In genomic region chr2:208319403-208319802, GRCh38 we compare ENCODE assay signal across 11 cellular contexts. TPM values are rescaled to one million over a fixed set of nuclear protein-coding genes. Genes with fewer than 3 reads are reported as not detected.
DNase-seq lines count a peak whose midpoint lies in the region; ATAC-seq, FAIRE-seq and TF ChIP-seq lines count a peak whose summit lies in the region.
"Had no signal": no experiment of that assay in that cellular context is flagged by ENCODE, and none has a peak within 500 bp of the region (broad histone marks: within the 10 kb centered on the region; RNA-seq: fewer than 3 reads in every experiment).

No MANE protein-coding gene starts in this region.

- in situ Hi-C loops in GM12878 (cut with MboI), result no loop called here

- CTCF ChIA-PET in GM12878 (lab: Yijun Ruan, JAX), result interaction anchor here (1.5 to 5.6 kb wide), 4 partner anchors 11 to 65 kb away, joined by 3 to 36 read pairs (median 9); partner anchors contain the start of genes IDH1 and PIKFYVE

- RAD21 ChIA-PET in GM12878 (lab: Charles Lee; ENCODE audit: unreplicated experiment), result interaction anchor here (1.1 to 4.1 kb wide), 2 partner anchors 53 to 65 kb away, joined by 4 to 35 read pairs; partner anchors contain the start of genes IDH1 and PIKFYVE

- TF ChIP-seq CTCF in GM12878 (IDR thresholded peaks at IDR 0.05 in 2 of 3, conservative IDR thresholded peaks at IDR 0.05 in 1 of 3; ENCODE audit: control insufficient read depth in 2 of 3, extremely low read depth in 1 of 3, insufficient read depth in 1 of 3, low read depth in 3 of 3, low read length in 3 of 3), result no peak

- peaks cover 26% of the 10 kb centered on the region for H3K4me1 ChIP-seq in GM12878 (ENCODE audit: control insufficient read depth, insufficient read depth, low read length)

- peaks cover 0 to 8% of the 10 kb centered on the region in 2 experiments; a peak in 2 of 4 replicates for H3K36me3 ChIP-seq in GM12878 (ENCODE audit: control insufficient read depth in 2 of 2, insufficient read depth in 2 of 2, low read length in 1 of 2)

- TF ChIP-seq RAD21 in GM12878 (IDR thresholded peaks at IDR 0.05; ENCODE audit: insufficient read depth, low read depth, low read length), result no peak

- DNase-seq in GM12878 (ENCODE audit: low read depth, low spot score) (peak; percentile 55), NCI-H748 treated with DMSO at 0.1 percent for 48 hours (lab: John Stamatoyannopoulos, UW) (no peak)
- no peak for DNase-seq in natural killer cell treated with Interleukin-12 subunit alpha and Interleukin-12 subunit beta and Interleukin-15 and Interleukin-18, amount 100 ng/mL, for 72 hours (ENCODE audit: low spot score)
- DNase-seq: COR-L47, NCI-H510A had no signal

- TF ChIP-seq EP300 in GM12878 (IDR thresholded peaks at IDR 0.05; ENCODE audit: borderline replicate concordance in 1 of 2, control insufficient read depth in 1 of 2, low read depth in 2 of 2, low read length in 2 of 2), result no peak

- H3K79me2 ChIP-seq in GM12878 (ENCODE audit: control insufficient read depth, insufficient read depth, low read length), result no peaks in the 10 kb centered on the region

- peak; percentile 26 for ATAC-seq in GM19043 (IDR thresholded peaks at IDR 0.05; ENCODE audit: low read depth, unreplicated experiment)
- peak; percentile 25 for ATAC-seq in HG03060 (IDR thresholded peaks at IDR 0.05; ENCODE audit: low read depth, unreplicated experiment)
- peak; percentile 58 for ATAC-seq in GM12878
- no peak for ATAC-seq in natural killer cell treated with Interleukin-12 subunit alpha and Interleukin-12 subunit beta and Interleukin-15 and Interleukin-18, amount 100 ng/mL, for 72 hours
- ATAC-seq in GM19467 (IDR thresholded peaks at IDR 0.05; ENCODE audit: unreplicated experiment), result no peak
- ATAC-seq: Right ventricle myocardium inferior had no signal

- POLR2A ChIA-PET in GM12878 (lab: Charles Lee), result interaction anchor here (0.6 to 3.9 kb wide), 3 partner anchors 8 to 53 kb away, joined by 3 to 23 read pairs (median 6); partner anchors contain the start of gene PIKFYVE

- H3K4me3 ChIP-seq in GM12878, result no peak overlapping the region

- no peaks in the 10 kb centered on the region; the same call in 2 of the 3 replicates for H3K9me3 ChIP-seq in GM12878 (replicated peaks; ENCODE audit: control insufficient read depth, insufficient read depth, low read length)

- H4K20me1 ChIP-seq in GM12878 (ENCODE audit: control insufficient read depth, insufficient read depth), result no peaks in the 10 kb centered on the region

- intact Hi-C loops in GM12878 (cut with micrococcal nuclease; ENCODE audit: unreplicated experiment), result no loop called here

- WGBS in GM12878 (ENCODE audit: insufficient coverage, insufficient replicate concordance, low lambda C conversion rate, missing lambda C conversion rate), result 3% methylated on average over 2 of the region's 2 CpGs

- peak overlapping the region; percentile 27 for H3K27ac Mint-ChIP-seq in stimulated activated naive CD8-positive, alpha-beta T cell treated with anti-CD3 and anti-CD28 coated beads, Interleukin-15, Interleukin-2, amounts not matched to agents 100 ng/mL and 50 ng/mL, for 24 hours
- H3K27ac Mint-ChIP-seq in natural killer cell treated with Interleukin-12 subunit alpha and Interleukin-12 subunit beta and Interleukin-15 and Interleukin-18, amount 100 ng/mL, for 72 hours, result no peak overlapping the region
- H3K27ac Mint-ChIP-seq: type B pancreatic cell had no signal

- peaks cover 49% of the 10 kb centered on the region for H3K36me3 Mint-ChIP-seq in stimulated activated naive CD8-positive, alpha-beta T cell treated with anti-CD3 and anti-CD28 coated beads, Interleukin-15, Interleukin-2, amounts not matched to agents 100 ng/mL and 50 ng/mL, for 24 hours (ENCODE audit: low read depth)
- H3K36me3 Mint-ChIP-seq in natural killer cell treated with Interleukin-12 subunit alpha and Interleukin-12 subunit beta and Interleukin-15 and Interleukin-18, amount 100 ng/mL, for 72 hours, result peaks cover 4% of the 10 kb centered on the region

- H2AFZ ChIP-seq in GM12878 (ENCODE audit: control insufficient read depth, low read depth, low read length), result no peak overlapping the region

- no peak for TF ChIP-seq POLR2A in GM12878 (IDR thresholded peaks at IDR 0.05; ENCODE audit: low read depth, low read length)

- peak overlapping the region; percentile 62 for H3K4me2 ChIP-seq in GM12878 (ENCODE audit: control insufficient read depth, insufficient read depth)

- FAIRE-seq in GM12878 (lab: Jason Lieb, UNC), result no peak

- peaks cover 32% of the 10 kb centered on the region for H3K4me1 Mint-ChIP-seq in stimulated activated naive CD8-positive, alpha-beta T cell treated with anti-CD3 and anti-CD28 coated beads, Interleukin-15, Interleukin-2, amounts not matched to agents 100 ng/mL and 50 ng/mL, for 24 hours (ENCODE audit: low read depth)
- H3K4me1 Mint-ChIP-seq in natural killer cell treated with Interleukin-12 subunit alpha and Interleukin-12 subunit beta and Interleukin-15 and Interleukin-18, amount 100 ng/mL, for 72 hours (ENCODE audit: low read depth in 2 of 2), result no peaks in the 10 kb centered on the region

- no TSS peak for BruUV-seq in GM12878 (replicated peaks; lab: Mats Ljungman, UMichigan)

- H3K27me3 Mint-ChIP-seq in stimulated activated naive CD8-positive, alpha-beta T cell treated with anti-CD3 and anti-CD28 coated beads, Interleukin-15, Interleukin-2, amounts not matched to agents 100 ng/mL and 50 ng/mL, for 24 hours, result no peaks in the 10 kb centered on the region
- H3K27me3 Mint-ChIP-seq in natural killer cell treated with Interleukin-12 subunit alpha and Interleukin-12 subunit beta and Interleukin-15 and Interleukin-18, amount 100 ng/mL, for 72 hours, result no peaks in the 10 kb centered on the region
- H3K27me3 Mint-ChIP-seq: type B pancreatic cell had no signal

- H3K9ac ChIP-seq in GM12878 (ENCODE audit: control insufficient read depth, insufficient read depth, low read length), result no peak overlapping the region

- H3K27ac ChIP-seq in GM12878 (ENCODE audit: control insufficient read depth, insufficient read depth), result no peak overlapping the region

- SMC1A ChIA-PET in GM12878 (lab: Charles Lee; ENCODE audit: uncharacterized antibody, unreplicated experiment), result interaction anchor here (1.1 to 4.0 kb wide), 7 partner anchors 7 to 144 kb away, joined by 4 to 32 read pairs (median 8); no protein-coding TSS in a partner anchor

- no peaks in the 10 kb centered on the region for H3K27me3 ChIP-seq in GM12878 (replicated peaks in 1 of 2; ENCODE audit: control insufficient read depth in 2 of 2, insufficient read depth in 2 of 2, low read length in 1 of 2)

- no peak overlapping the region for H3K4me3 Mint-ChIP-seq in stimulated activated naive CD8-positive, alpha-beta T cell treated with anti-CD3 and anti-CD28 coated beads, Interleukin-15, Interleukin-2, amounts not matched to agents 100 ng/mL and 50 ng/mL, for 24 hours
- no peak overlapping the region for H3K4me3 Mint-ChIP-seq in natural killer cell treated with Interleukin-12 subunit alpha and Interleukin-12 subunit beta and Interleukin-15 and Interleukin-18, amount 100 ng/mL, for 72 hours
- H3K4me3 Mint-ChIP-seq: type B pancreatic cell had no signal

- H3K9me3 Mint-ChIP-seq in stimulated activated naive CD8-positive, alpha-beta T cell treated with anti-CD3 and anti-CD28 coated beads, Interleukin-15, Interleukin-2, amounts not matched to agents 100 ng/mL and 50 ng/mL, for 24 hours, result no peaks in the 10 kb centered on the region
- no peaks in the 10 kb centered on the region for H3K9me3 Mint-ChIP-seq in natural killer cell treated with Interleukin-12 subunit alpha and Interleukin-12 subunit beta and Interleukin-15 and Interleukin-18, amount 100 ng/mL, for 72 hours
- H3K9me3 Mint-ChIP-seq: type B pancreatic cell had no signal

TF ChIP-seq in GM12878, 131 proteins besides CTCF, POLR2A, EP300 and RAD21 (continues in another document):
- TF ChIP-seq E2F8 (IDR thresholded peaks at IDR 0.05; ENCODE audit: low read depth, partially characterized antibody) (no peak), RUNX3 (IDR thresholded peaks at IDR 0.05; ENCODE audit: low read length) (peak; percentile 86)

RNA-seq across cellular contexts. Expression of gene PIKFYVE, which starts 53.3 kb away (rescaled TPM):
- total RNA-seq in GM12878 (2013; cell fraction: nucleolus; rRNA removed), result 180 and 182 TPM in 2 replicates
- 26.8 and 31.3 TPM in 2 replicates for total RNA-seq in GM12878 (2014; rRNA removed)
- total RNA-seq in GM12878 (2014; rRNA removed; fragmentation: Illumina TruSeq; extraction: Trizol), result 28.4 and 29.9 TPM in 2 replicates
- 21.1 and 21.2 TPM in 2 replicates for total RNA-seq in GM12878 (2021)
- 7.8 TPM for polyA plus RNA-seq in GM12878 (2011; ENCODE audit: low read depth)
- 41.7 and 57.9 TPM in 2 replicates for polyA plus RNA-seq in GM12878 (2011; rRNA removed)
- 18.5 and 21.3 TPM in 2 replicates for polyA plus RNA-seq in GM12878 (2011; cell fraction: cytosol; rRNA removed)
- 52.2 and 58.8 TPM in 2 replicates for polyA plus RNA-seq in GM12878 (2011; cell fraction: nucleus; rRNA removed)
- 9.9 and 11.6 TPM in 2 replicates for polyA plus RNA-seq in GM12878 (2012)
- 24.5 and 31.0 TPM in 2 replicates for polyA plus RNA-seq in GM12878 (2014; fragmentation: Illumina TruSeq; extraction: Trizol)
- polyA plus RNA-seq in GM12878 (2014; fragmentation: Nextera tagmentation; extraction: Ambion mirVana), result 1 to 10 TPM; 5.2 to 5.5 TPM
- polyA plus RNA-seq in GM12878 (2014; rRNA removed), result 15.6 and 18.0 TPM in 2 replicates
- polyA plus RNA-seq in GM12878 (2016; fragmentation: Nextera tagmentation; extraction: Ambion mirVana), result 1 to 10 TPM; 9.6 to 9.9 TPM
- 89.7 and 93.4 TPM in 2 replicates for polyA minus RNA-seq in GM12878 (2011; rRNA and poly(A)+ RNA removed)
- polyA minus RNA-seq in GM12878 (2011; cell fraction: cytosol; rRNA and poly(A)+ RNA removed), result 21.1 and 26.6 TPM in 2 replicates
- 90.8 and 125 TPM in 2 replicates for polyA minus RNA-seq in GM12878 (2011; cell fraction: nucleus; rRNA and poly(A)+ RNA removed)
- 10 to 100 TPM; 25.6 to 29.9 TPM for total RNA-seq in natural killer cell treated with Interleukin-12 subunit alpha and Interleukin-12 subunit beta and Interleukin-15 and Interleukin-18, amount 100 ng/mL, for 72 hours

Comparison
In these comparisons a context has a peak if more than half of its experiments do, and no peak if none do; other contexts are left out.
1. ATAC-seq: peak in GM19043 (single experiment), HG03060 (single experiment) and GM12878 (single experiment); none in natural killer cell treated with Interleukin-12 subunit alpha and Interleukin-12 subunit beta and Interleukin-15 and Interleukin-18, amount 100 ng/mL, for 72 hours (0 of 2) and GM19467 (single experiment).